26 cellular contexts compared by ENCODE assay signal in the genomic region with DNA sequence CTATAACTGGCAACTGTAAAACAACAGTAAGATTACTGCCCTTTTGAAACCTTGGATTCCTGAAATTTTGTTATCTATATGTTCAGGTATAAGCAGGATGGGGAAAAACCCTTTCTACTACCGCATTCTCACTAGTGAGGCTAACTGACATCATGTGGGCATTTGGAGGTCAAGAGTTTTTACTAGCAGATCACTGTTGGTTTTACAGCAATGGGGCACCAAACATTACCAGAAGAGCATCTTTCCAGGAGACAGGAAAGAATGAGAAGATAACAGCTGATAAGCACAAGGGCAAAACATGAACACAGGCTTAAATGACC. TPM values are rescaled to one million over a fixed set of nuclear protein-coding genes. Genes with fewer than 3 reads are reported as not detected.
DNase-seq lines count a peak whose midpoint lies in the region; ATAC-seq and TF ChIP-seq lines count a peak whose summit lies in the region.
"Had no signal": no experiment of that assay in that cellular context is flagged by ENCODE, and none has a peak within 500 bp of the region (broad histone marks: within the 10 kb centered on the region; RNA-seq: fewer than 3 reads in every experiment).

No MANE protein-coding gene starts in this region.

- H3K27me3 ChIP-seq in hepatocyte, result no peaks in the 10 kb centered on the region
- no peaks in the 10 kb centered on the region for H3K27me3 ChIP-seq in CD8-positive, alpha-beta memory T cell (ENCODE audit: insufficient read depth, low read length, poor library complexity, severe bottlenecking)
- H3K27me3 ChIP-seq: dorsolateral prefrontal cortex had no signal

- H3K9me3 ChIP-seq in T-helper 17 cell (ENCODE audit: control insufficient read depth, low read length, poor library complexity, severe bottlenecking), result no peaks in the 10 kb centered on the region
- H3K9me3 ChIP-seq in hepatocyte (ENCODE audit: low read depth), result no peaks in the 10 kb centered on the region
- no peaks in the 10 kb centered on the region for H3K9me3 ChIP-seq in CD8-positive, alpha-beta memory T cell (ENCODE audit: low read length)
- H3K9me3 ChIP-seq: left ventricle myocardium inferior had no signal

- WGBS in hepatocyte (ENCODE audit: low lambda C conversion rate, missing lambda C conversion rate), result 61% methylated on average over 1 of the region's 1 CpG

- H3K4me2 ChIP-seq in hepatocyte, result no peak overlapping the region

- H3K36me3 Mint-ChIP-seq in natural killer cell treated with Interleukin-12 subunit alpha and Interleukin-12 subunit beta and Interleukin-15 and Interleukin-18, amount 100 ng/mL, for 72 hours, result peaks cover 22% of the 10 kb centered on the region
- H3K36me3 Mint-ChIP-seq in natural killer cell, result peaks cover 15% of the 10 kb centered on the region
- H3K36me3 Mint-ChIP-seq in T-helper 17 cell (ENCODE audit: low read depth), result peaks cover 10% of the 10 kb centered on the region
- peaks cover 23% of the 10 kb centered on the region for H3K36me3 Mint-ChIP-seq in type B pancreatic cell
- peaks cover 5 to 52% (median 13%) of the 10 kb centered on the region in 3 donors for H3K36me3 Mint-ChIP-seq in CD8-positive, alpha-beta memory T cell

- H3K27me3 Mint-ChIP-seq in natural killer cell treated with Interleukin-12 subunit alpha and Interleukin-12 subunit beta and Interleukin-15 and Interleukin-18, amount 100 ng/mL, for 72 hours, result no peaks in the 10 kb centered on the region
- H3K27me3 Mint-ChIP-seq in natural killer cell (ENCODE audit: low read depth in 2 of 2) (no peaks in the 10 kb centered on the region), T-helper 17 cell (no peaks in the 10 kb centered on the region), type B pancreatic cell (no peaks in the 10 kb centered on the region)
- peaks cover 0 to 2% of the 10 kb centered on the region in 2 donors for H3K27me3 Mint-ChIP-seq in CD8-positive, alpha-beta memory T cell
- H3K27me3 Mint-ChIP-seq: CD4-positive, alpha-beta T cell had no signal

- ATAC-seq in natural killer cell treated with Interleukin-12 subunit alpha and Interleukin-12 subunit beta and Interleukin-15 and Interleukin-18, amount 100 ng/mL, for 72 hours, result no peak
- no peak for ATAC-seq in natural killer cell
- ATAC-seq in T-helper 17 cell, result no peak

- no peaks in the 10 kb centered on the region for H3K9me2 ChIP-seq in hepatocyte (replicated peaks; ENCODE audit: insufficient read depth)

- H3K4me3 Mint-ChIP-seq in natural killer cell treated with Interleukin-12 subunit alpha and Interleukin-12 subunit beta and Interleukin-15 and Interleukin-18, amount 100 ng/mL, for 72 hours, result no peak overlapping the region
- H3K4me3 Mint-ChIP-seq in natural killer cell (no peak overlapping the region), T-helper 17 cell (no peak overlapping the region), type B pancreatic cell (no peak overlapping the region)
- no peak overlapping the region for H3K4me3 Mint-ChIP-seq in CD8-positive, alpha-beta memory T cell
- H3K4me3 Mint-ChIP-seq: CD4-positive, alpha-beta T cell had no signal

- peak overlapping the region; percentile 4 to 30 for H3K27ac Mint-ChIP-seq in natural killer cell treated with Interleukin-12 subunit alpha and Interleukin-12 subunit beta and Interleukin-15 and Interleukin-18, amount 100 ng/mL, for 72 hours
- H3K27ac Mint-ChIP-seq in natural killer cell (peak overlapping the region in 1 of 2 donors; percentile 19), T-helper 17 cell (peak overlapping the region; percentile 63), type B pancreatic cell (peak overlapping the region; percentile 80)
- H3K27ac Mint-ChIP-seq in CD8-positive, alpha-beta memory T cell, result peak overlapping the region in 1 of 8 donors; percentile 27
- H3K27ac Mint-ChIP-seq: CD4-positive, alpha-beta T cell had no signal

- H3K4me1 Mint-ChIP-seq in natural killer cell treated with Interleukin-12 subunit alpha and Interleukin-12 subunit beta and Interleukin-15 and Interleukin-18, amount 100 ng/mL, for 72 hours (ENCODE audit: low read depth in 2 of 2), result peaks cover 22 to 30% of the 10 kb centered on the region in 2 donors
- H3K4me1 Mint-ChIP-seq in natural killer cell (peaks cover 38 to 39% of the 10 kb centered on the region in 2 donors), T-helper 17 cell (peaks cover 22% of the 10 kb centered on the region), type B pancreatic cell (ENCODE audit: unreplicated experiment) (peaks cover 14% of the 10 kb centered on the region)
- H3K4me1 Mint-ChIP-seq in CD8-positive, alpha-beta memory T cell, result peaks cover 27 to 42% (median 30%) of the 10 kb centered on the region in 3 donors

- intact Hi-C loops in natural killer cell (cut with micrococcal nuclease), result no loop called here

- TF ChIP-seq CTCF in natural killer cell (IDR thresholded peaks at IDR 0.05), result no peak
- TF ChIP-seq CTCF in hepatocyte (IDR thresholded peaks at IDR 0.05; ENCODE audit: poor library complexity), result no peak
- TF ChIP-seq CTCF in type B pancreatic cell (conservative IDR thresholded peaks at IDR 0.05), result no peak

- H3K4me1 ChIP-seq in hepatocyte (ENCODE audit: insufficient read depth), result peaks cover 21% of the 10 kb centered on the region
- peaks cover 2% of the 10 kb centered on the region for H3K4me1 ChIP-seq in CD8-positive, alpha-beta memory T cell (ENCODE audit: insufficient read depth, low read length)

- peaks cover 74% of the 10 kb centered on the region for H3K79me2 ChIP-seq in hepatocyte

- H3K9me3 Mint-ChIP-seq in natural killer cell treated with Interleukin-12 subunit alpha and Interleukin-12 subunit beta and Interleukin-15 and Interleukin-18, amount 100 ng/mL, for 72 hours, result no peaks in the 10 kb centered on the region
- H3K9me3 Mint-ChIP-seq in natural killer cell, result no peaks in the 10 kb centered on the region
- H3K9me3 Mint-ChIP-seq in type B pancreatic cell, result no peaks in the 10 kb centered on the region
- H3K9me3 Mint-ChIP-seq in CD8-positive, alpha-beta memory T cell, result no peaks in the 10 kb centered on the region
- H3K9me3 Mint-ChIP-seq: CD4-positive, alpha-beta T cell had no signal

- no peak for DNase-seq in natural killer cell treated with Interleukin-12 subunit alpha and Interleukin-12 subunit beta and Interleukin-15 and Interleukin-18, amount 100 ng/mL, for 72 hours (ENCODE audit: low spot score)
- DNase-seq in natural killer cell (no peak), T-helper 17 cell (no peak), hepatocyte (ENCODE audit: low spot score) (no peak), type B pancreatic cell (ENCODE audit: extremely low spot score, unreplicated experiment) (no peak), pons (ENCODE audit: low spot score) (no peak), AG08395 (ENCODE audit: low spot score) (no peak)
- no peak for DNase-seq in CD8-positive, alpha-beta memory T cell
- DNase-seq: activated CD4-positive, alpha-beta T cell treated with anti-CD3 and anti-CD28 coated beads, Interleukin-2, amount 50 U/mL, for 1 hour; activated naive CD4-positive, alpha-beta T cell treated with anti-CD3 and anti-CD28 coated beads, Interleukin-2, amount 50 U/mL, for 16 hours; anterior cingulate cortex; caudate nucleus; CD4-positive, alpha-beta T cell; dorsolateral prefrontal cortex; GDM1; HCEC 1CT; head of caudate nucleus; KG1; left ventricle myocardium inferior; NCI-H187; NCI-H345; NCI-H82; SHP77 treated with DMSO at 0.1 percent for 48 hours; stimulated activated CD4-positive, alpha-beta T cell treated with anti-CD3 and anti-CD28 coated beads, Interleukin-2, amount 100 ng/mL, for 24 hours; stimulated activated naive CD4-positive, alpha-beta T cell treated with Interleukin-2 at 50 U/mL for 16 hours had no signal

- CTCF ChIA-PET in CD8-positive, alpha-beta memory T cell (lab: Charles Lee), result interaction anchor here (1.1 kb wide), 1 partner anchor 20 kb away, joined by 3 read pairs; no protein-coding TSS in a partner anchor

- no peak overlapping the region for H3K4me3 ChIP-seq in hepatocyte
- no peak overlapping the region for H3K4me3 ChIP-seq in CD8-positive, alpha-beta memory T cell (ENCODE audit: low read length)
- H3K4me3 ChIP-seq: dorsolateral prefrontal cortex, left ventricle myocardium inferior, skin epidermis had no signal

- H2AFZ ChIP-seq in hepatocyte, result no peak overlapping the region

- H4K20me1 ChIP-seq in hepatocyte (ENCODE audit: insufficient read depth, poor library complexity, severe bottlenecking), result peaks cover 15% of the 10 kb centered on the region

- H3K36me3 ChIP-seq in hepatocyte (replicated peaks; ENCODE audit: insufficient read depth, low read depth), result no peaks in the 10 kb centered on the region
- peaks cover 24% of the 10 kb centered on the region for H3K36me3 ChIP-seq in CD8-positive, alpha-beta memory T cell (ENCODE audit: insufficient read depth, low read length)

- POLR2A ChIA-PET in CD8-positive, alpha-beta memory T cell (lab: Charles Lee), result no interaction called here

- peak overlapping the region; percentile 82 for H3K27ac ChIP-seq in hepatocyte
- H3K27ac ChIP-seq in CD8-positive, alpha-beta memory T cell (ENCODE audit: low read depth, low read length), result no peak overlapping the region
- H3K27ac ChIP-seq: left ventricle myocardium inferior had no signal

RNA-seq across cellular contexts. Expression of gene TTC33, which starts 20.9 kb away (rescaled TPM):
- 10 to 100 TPM; 13.5 to 16.9 TPM for total RNA-seq in natural killer cell treated with Interleukin-12 subunit alpha and Interleukin-12 subunit beta and Interleukin-15 and Interleukin-18, amount 100 ng/mL, for 72 hours
- total RNA-seq in natural killer cell, result 10 to 100 TPM in 2 of 3 donors, 1 to 10 TPM in 1; 7.3 to 11.4 (median 10.0) TPM
- total RNA-seq in T-helper 17 cell, result 10 to 100 TPM in 1 of 2 donors, 1 to 10 TPM in 1; 7.3 to 11.9 TPM
- total RNA-seq in hepatocyte, result 15.4 and 19.3 TPM in 2 replicates
- polyA plus RNA-seq in hepatocyte, result 5.6 and 8.8 TPM in 2 replicates
- 11.3 and 15.8 TPM in 2 replicates for total RNA-seq in type B pancreatic cell (ENCODE audit: low replicate concordance)
- 10 to 100 TPM; 25.3 to 27.7 TPM for total RNA-seq in CD8-positive, alpha-beta memory T cell
- polyA plus RNA-seq in CD8-positive, alpha-beta memory T cell, result 13.9 TPM

RNA-seq across cellular contexts. Expression of gene PRKAA1, which starts 21.6 kb away (rescaled TPM):
- total RNA-seq in natural killer cell treated with Interleukin-12 subunit alpha and Interleukin-12 subunit beta and Interleukin-15 and Interleukin-18, amount 100 ng/mL, for 72 hours, result 10 to 100 TPM; 92.3 to 94.9 TPM
- total RNA-seq in natural killer cell, result 100 to 1,000 TPM; 120 to 165 (median 122) TPM
- total RNA-seq in T-helper 17 cell, result 100 to 1,000 TPM; 118 to 123 TPM
- total RNA-seq in hepatocyte, result 87.9 and 90.4 TPM in 2 replicates
- 24.5 and 25.7 TPM in 2 replicates for polyA plus RNA-seq in hepatocyte
- 58.2 and 58.6 TPM in 2 replicates for total RNA-seq in type B pancreatic cell (ENCODE audit: low replicate concordance)
- 10 to 100 TPM; 73.3 to 79.4 TPM for total RNA-seq in CD8-positive, alpha-beta memory T cell
- 46.7 TPM for polyA plus RNA-seq in CD8-positive, alpha-beta memory T cell

RNA-seq across cellular contexts. Expression of gene RPL37, which starts 58.4 kb away (rescaled TPM):
- total RNA-seq in natural killer cell treated with Interleukin-12 subunit alpha and Interleukin-12 subunit beta and Interleukin-15 and Interleukin-18, amount 100 ng/mL, for 72 hours, result 1,000 to 10,000 TPM in 1 of 2 donors, 100 to 1,000 TPM in 1; 886 to 1,034 TPM
- 1,000 to 10,000 TPM in 2 of 3 donors, 100 to 1,000 TPM in 1; 961 to 1,288 (median 1,179) TPM for total RNA-seq in natural killer cell
- total RNA-seq in T-helper 17 cell, result 1,000 to 10,000 TPM; 2,267 to 2,325 TPM
- total RNA-seq in hepatocyte, result 48.2 and 68.7 TPM in 2 replicates
- 534 and 566 TPM in 2 replicates for polyA plus RNA-seq in hepatocyte
- 1,654 and 1,766 TPM in 2 replicates for total RNA-seq in type B pancreatic cell (ENCODE audit: low replicate concordance)
- 1,000 to 10,000 TPM; 1,652 to 1,731 TPM for total RNA-seq in CD8-positive, alpha-beta memory T cell
- 1,994 TPM for polyA plus RNA-seq in CD8-positive, alpha-beta memory T cell

Comparison
In these comparisons a context has a peak if more than half of its experiments do, and no peak if none do; other contexts are left out.
1. RNA of gene RPL37, which starts 58.4 kb away (total RNA-seq): 2,267 to 2,325 TPM in T-helper 17 cell, 1,652 to 1,731 TPM in CD8-positive, alpha-beta memory T cell, 1,654 to 1,766 TPM in type B pancreatic cell, 961 to 1,288 TPM in natural killer cell and 886 to 1,034 TPM in natural killer cell treated with Interleukin-12 subunit alpha and Interleukin-12 subunit beta and Interleukin-15 and Interleukin-18, amount 100 ng/mL, for 72 hours; 48.2 to 68.7 TPM in hepatocyte; every median in the first group is over 10 times any median in the second.